8 cellular contexts compared by ENCODE assay signal in genomic region chr12:123971449-123971769, GRCh38. TPM values are rescaled to one million over a fixed set of nuclear protein-coding genes. Genes with fewer than 3 reads are reported as not detected.
DNase-seq lines count a peak whose midpoint lies in the region; ATAC-seq and TF ChIP-seq lines count a peak whose summit lies in the region.

No MANE protein-coding gene starts in this region.

- intact Hi-C loops in dendritic cell treated with granulocyte-macrophage colony-stimulating factor and Interleukin-4, amounts not matched to agents 40 ng/mL and 50 ng/mL, for 4 days (cut with micrococcal nuclease) = no loop called here

- H2AFZ ChIP-seq in Karpas-422 (ENCODE audit: low read length) = no peak overlapping the region

- H3K4me2 ChIP-seq in Karpas-422 (ENCODE audit: low read depth, low read length, poor library complexity, severe bottlenecking) = peak overlapping the region; percentile 69

- peak overlapping the region; percentile 65 for H3K9ac ChIP-seq in Karpas-422 (ENCODE audit: low read length)

- peak; percentile 38 for DNase-seq in AG10803 (ENCODE audit: low read depth)
- no peak for DNase-seq in Karpas-422
- DNase-seq in natural killer cell treated with Interleukin-12 subunit alpha and Interleukin-12 subunit beta and Interleukin-15 and Interleukin-18, amount 100 ng/mL, for 72 hours (ENCODE audit: low spot score) = no peak
- DNase-seq in NCI-H1417 (lab: John Stamatoyannopoulos, UW) = no peak
- DNase-seq in iPS-NIHi7 (ENCODE audit: extremely low spot score) = no peak
- no peak for DNase-seq in NCI-H82 (lab: John Stamatoyannopoulos, UW)

- H3K4me1 Mint-ChIP-seq in dendritic cell treated with granulocyte-macrophage colony-stimulating factor and Interleukin-4, amounts not matched to agents 40 ng/mL and 50 ng/mL, for 4 days (ENCODE audit: low read depth) = peaks cover 24% of the 10 kb centered on the region
- H3K4me1 Mint-ChIP-seq in natural killer cell treated with Interleukin-12 subunit alpha and Interleukin-12 subunit beta and Interleukin-15 and Interleukin-18, amount 100 ng/mL, for 72 hours (ENCODE audit: low read depth in 2 of 2) = peaks cover 9 to 26% of the 10 kb centered on the region in 2 donors

- H3K36me3 ChIP-seq in Karpas-422 (ENCODE audit: insufficient read depth, low read length) = no peaks in the 10 kb centered on the region

- H3K9me2 ChIP-seq in Karpas-422 (replicated peaks; ENCODE audit: insufficient read depth, low read length) = no peaks in the 10 kb centered on the region

- no peak for TF ChIP-seq CTCF in AG10803 (conservative IDR thresholded peaks at IDR 0.05; ENCODE audit: low read length)

- peak overlapping the region; percentile 79 for H3K4me3 ChIP-seq in AG10803 (ENCODE audit: low read length)
- H3K4me3 ChIP-seq in Karpas-422 (ENCODE audit: low read length) = peak overlapping the region; percentile 71; the same call in 1 of the 2 replicates

- H3K27me3 Mint-ChIP-seq in dendritic cell treated with granulocyte-macrophage colony-stimulating factor and Interleukin-4, amounts not matched to agents 40 ng/mL and 50 ng/mL, for 4 days = peaks cover 6% of the 10 kb centered on the region
- no peaks in the 10 kb centered on the region for H3K27me3 Mint-ChIP-seq in natural killer cell treated with Interleukin-12 subunit alpha and Interleukin-12 subunit beta and Interleukin-15 and Interleukin-18, amount 100 ng/mL, for 72 hours

- H3K4me3 Mint-ChIP-seq in dendritic cell treated with granulocyte-macrophage colony-stimulating factor and Interleukin-4, amounts not matched to agents 40 ng/mL and 50 ng/mL, for 4 days = peak overlapping the region; percentile 83
- H3K4me3 Mint-ChIP-seq in natural killer cell treated with Interleukin-12 subunit alpha and Interleukin-12 subunit beta and Interleukin-15 and Interleukin-18, amount 100 ng/mL, for 72 hours = peak overlapping the region; percentile 91

- no peaks in the 10 kb centered on the region for H3K9me3 Mint-ChIP-seq in dendritic cell treated with granulocyte-macrophage colony-stimulating factor and Interleukin-4, amounts not matched to agents 40 ng/mL and 50 ng/mL, for 4 days
- H3K9me3 Mint-ChIP-seq in natural killer cell treated with Interleukin-12 subunit alpha and Interleukin-12 subunit beta and Interleukin-15 and Interleukin-18, amount 100 ng/mL, for 72 hours = no peaks in the 10 kb centered on the region

- no peaks in the 10 kb centered on the region for H3K79me2 ChIP-seq in Karpas-422 (ENCODE audit: low read length)

- peak overlapping the region; percentile 70 for H3K27ac Mint-ChIP-seq in dendritic cell treated with granulocyte-macrophage colony-stimulating factor and Interleukin-4, amounts not matched to agents 40 ng/mL and 50 ng/mL, for 4 days
- peak overlapping the region; percentile 70 to 94 for H3K27ac Mint-ChIP-seq in natural killer cell treated with Interleukin-12 subunit alpha and Interleukin-12 subunit beta and Interleukin-15 and Interleukin-18, amount 100 ng/mL, for 72 hours

- no peak overlapping the region for H3K27ac ChIP-seq in Karpas-422 (ENCODE audit: low read length)

- H3K9me3 ChIP-seq in Karpas-422 (ENCODE audit: low read length) = no peaks in the 10 kb centered on the region

- no peaks in the 10 kb centered on the region for H3K27me3 ChIP-seq in Karpas-422 (ENCODE audit: low read length)

- no peaks in the 10 kb centered on the region; the same call in 1 of the 2 replicates for H4K20me1 ChIP-seq in Karpas-422 (ENCODE audit: insufficient read depth, low read depth, low read length)

- ATAC-seq in natural killer cell treated with Interleukin-12 subunit alpha and Interleukin-12 subunit beta and Interleukin-15 and Interleukin-18, amount 100 ng/mL, for 72 hours = no peak
- ATAC-seq in GM19023 (IDR thresholded peaks at IDR 0.05; ENCODE audit: unreplicated experiment) = no peak

- peaks cover 14% of the 10 kb centered on the region for H3K4me1 ChIP-seq in Karpas-422 (ENCODE audit: low read length)

- peaks cover 22% of the 10 kb centered on the region for H3K36me3 Mint-ChIP-seq in dendritic cell treated with granulocyte-macrophage colony-stimulating factor and Interleukin-4, amounts not matched to agents 40 ng/mL and 50 ng/mL, for 4 days (ENCODE audit: low read depth)
- H3K36me3 Mint-ChIP-seq in natural killer cell treated with Interleukin-12 subunit alpha and Interleukin-12 subunit beta and Interleukin-15 and Interleukin-18, amount 100 ng/mL, for 72 hours = peaks cover 7% of the 10 kb centered on the region

RNA-seq across cellular contexts. Expression of gene CCDC92, which starts 1.2 kb away (rescaled TPM):
- 2.0 and 2.4 TPM in 2 replicates for total RNA-seq in Karpas-422 (2014; rRNA removed; shearing (Covaris generic); ENCODE audit: low replicate concordance)
- total RNA-seq in natural killer cell treated with Interleukin-12 subunit alpha and Interleukin-12 subunit beta and Interleukin-15 and Interleukin-18, amount 100 ng/mL, for 72 hours = 10 to 100 TPM; 12.9 to 16.2 TPM

RNA-seq across cellular contexts. Expression of gene ZNF664, which starts 1.6 kb away (rescaled TPM):
- 21.0 and 24.4 TPM in 2 replicates for total RNA-seq in Karpas-422 (2014; rRNA removed; shearing (Covaris generic); ENCODE audit: low replicate concordance)
- total RNA-seq in natural killer cell treated with Interleukin-12 subunit alpha and Interleukin-12 subunit beta and Interleukin-15 and Interleukin-18, amount 100 ng/mL, for 72 hours = 10 to 100 TPM; 41.0 to 45.5 TPM
